ENCODE assay signal across 1 cellular context in genomic region chr18:23053756-23054457, GRCh38.
TF ChIP-seq lines count a peak whose summit lies in the region.

No MANE protein-coding gene starts in this region.

TF ChIP-seq in SK-N-SH treated with all-trans-retinoic acid at 6 μM for 48 hours, 23 proteins besides CTCF, POLR2A, EP300 and RAD21 (continued from another document):
- TF ChIP-seq ZNF565 (CRISPR knock-in tag; conservative IDR thresholded peaks at IDR 0.05; ENCODE audit: low read depth) = no peak
- TF ChIP-seq GLIS3 (CRISPR knock-in tag; IDR thresholded peaks at IDR 0.05) = no peak
- TF ChIP-seq ESRRG (CRISPR knock-in tag; IDR thresholded peaks at IDR 0.05) = no peak
- no peak for TF ChIP-seq RARB (CRISPR knock-in tag; IDR thresholded peaks at IDR 0.05)
